In genomic region chr12:7642876-7643309, GRCh38 we compare ENCODE assay signal across 9 cellular contexts. TPM values are rescaled to one million over a fixed set of nuclear protein-coding genes. Genes with fewer than 3 reads are reported as not detected.
DNase-seq lines count a peak whose midpoint lies in the region; ATAC-seq and TF ChIP-seq lines count a peak whose summit lies in the region.
"Had no signal": no experiment of that assay in that cellular context is flagged by ENCODE, and none has a peak within 500 bp of the region (broad histone marks: within the 10 kb centered on the region; RNA-seq: fewer than 3 reads in every experiment).

No MANE protein-coding gene starts in this region.

- intact Hi-C loops in Calu3 (cut with micrococcal nuclease; ENCODE audit: unreplicated experiment) = no loop called here

- no peak overlapping the region for H3K4me3 Mint-ChIP-seq in Calu3 (ENCODE audit: low read depth, unreplicated experiment)
- H3K4me3 Mint-ChIP-seq in WTC11 = no peak overlapping the region
- H3K4me3 Mint-ChIP-seq in immature natural killer cell = no peak overlapping the region

- CTCF ChIA-PET in Calu3 (lab: Charles Lee) = interaction anchor here (0.7 to 1.3 kb wide), 4 partner anchors 11 to 164 kb away, joined by 3 to 9 read pairs (median 4); partner anchors contain the start of gene GDF3
- CTCF ChIA-PET in WTC11 (lab: Charles Lee) = interaction anchor here (0.5 to 2.8 kb wide), 43 partner anchors 8 to 601 kb away, joined by 3 to 14 read pairs (median 4); partner anchors contain the start of genes FAM90A1 and GDF3

- TF ChIP-seq CTCF in Calu3 (IDR thresholded peaks at IDR 0.05; ENCODE audit: unreplicated experiment) (no peak), HFF-Myc (IDR thresholded peaks at IDR 0.05; ENCODE audit: low read depth, low read length, missing control alignments) (peak; percentile 52), WTC11 (IDR thresholded peaks at IDR 0.05) (peak; percentile 89)

- H3K4me1 Mint-ChIP-seq in Calu3 (ENCODE audit: low read depth, unreplicated experiment) (peaks cover 27% of the 10 kb centered on the region), WTC11 (peaks cover 64% of the 10 kb centered on the region), immature natural killer cell (peaks cover 17 to 27% of the 10 kb centered on the region in 2 donors)

- DNase-seq in Calu3 (peak; percentile 28), HFF-Myc (ENCODE audit: extremely low read depth, low read depth) (no peak), WTC11 (ENCODE audit: low spot score) (peak; percentile 45), kidney tubule cell (ENCODE audit: low spot score) (peak; percentile 39), NCI-H2029 (lab: John Stamatoyannopoulos, UW) (no peak), immature natural killer cell (no peak)
- DNase-seq: activated effector memory CD4-positive, alpha-beta T cell treated with anti-CD3 and anti-CD28 coated beads, Interleukin-2, amount 50 U/mL, for 16 hours had no signal

- H3K27ac Mint-ChIP-seq in Calu3 (ENCODE audit: unreplicated experiment) (no peak overlapping the region), WTC11 (peak overlapping the region; percentile 2; the same call in 1 of the 2 replicates), immature natural killer cell (no peak overlapping the region)

- H3K9me3 Mint-ChIP-seq in Calu3 (ENCODE audit: low read depth, unreplicated experiment) = no peaks in the 10 kb centered on the region
- H3K9me3 Mint-ChIP-seq in WTC11 = no peaks in the 10 kb centered on the region
- H3K9me3 Mint-ChIP-seq in immature natural killer cell = no peaks in the 10 kb centered on the region

- ATAC-seq in WTC11 (no peak), HG03460 (IDR thresholded peaks at IDR 0.05; ENCODE audit: unreplicated experiment) (no peak), GM18502 (IDR thresholded peaks at IDR 0.05; ENCODE audit: poor library complexity, unreplicated experiment) (no peak)

- H3K4me3 ChIP-seq in HFF-Myc (replicated peaks; ENCODE audit: low read depth, low read length) = no peak overlapping the region

- POLR2A ChIA-PET in WTC11 (lab: Charles Lee) = interaction anchor here (0.7 to 1.0 kb wide), 2 partner anchors 127 to 294 kb away, joined by 3 to 5 read pairs; no protein-coding TSS in a partner anchor

- peaks cover 8% of the 10 kb centered on the region for H3K27me3 Mint-ChIP-seq in Calu3 (ENCODE audit: unreplicated experiment)
- no peaks in the 10 kb centered on the region for H3K27me3 Mint-ChIP-seq in WTC11 (ENCODE audit: low read depth)
- H3K27me3 Mint-ChIP-seq in immature natural killer cell (ENCODE audit: low read depth in 3 of 3) = peaks cover 1 to 4% (median 4%) of the 10 kb centered on the region in 3 donors

- no peaks in the 10 kb centered on the region for H3K36me3 Mint-ChIP-seq in Calu3 (ENCODE audit: insufficient read depth, unreplicated experiment)
- H3K36me3 Mint-ChIP-seq in WTC11 = no peaks in the 10 kb centered on the region
- H3K36me3 Mint-ChIP-seq in immature natural killer cell = no peaks in the 10 kb centered on the region

- BruUV-seq in Calu3 (replicated peaks; lab: Mats Ljungman, UMichigan) = no TSS peak

TF ChIP-seq in WTC11, 78 proteins besides CTCF, POLR2A, EP300 and RAD21:
- TF ChIP-seq, protein P1, sequence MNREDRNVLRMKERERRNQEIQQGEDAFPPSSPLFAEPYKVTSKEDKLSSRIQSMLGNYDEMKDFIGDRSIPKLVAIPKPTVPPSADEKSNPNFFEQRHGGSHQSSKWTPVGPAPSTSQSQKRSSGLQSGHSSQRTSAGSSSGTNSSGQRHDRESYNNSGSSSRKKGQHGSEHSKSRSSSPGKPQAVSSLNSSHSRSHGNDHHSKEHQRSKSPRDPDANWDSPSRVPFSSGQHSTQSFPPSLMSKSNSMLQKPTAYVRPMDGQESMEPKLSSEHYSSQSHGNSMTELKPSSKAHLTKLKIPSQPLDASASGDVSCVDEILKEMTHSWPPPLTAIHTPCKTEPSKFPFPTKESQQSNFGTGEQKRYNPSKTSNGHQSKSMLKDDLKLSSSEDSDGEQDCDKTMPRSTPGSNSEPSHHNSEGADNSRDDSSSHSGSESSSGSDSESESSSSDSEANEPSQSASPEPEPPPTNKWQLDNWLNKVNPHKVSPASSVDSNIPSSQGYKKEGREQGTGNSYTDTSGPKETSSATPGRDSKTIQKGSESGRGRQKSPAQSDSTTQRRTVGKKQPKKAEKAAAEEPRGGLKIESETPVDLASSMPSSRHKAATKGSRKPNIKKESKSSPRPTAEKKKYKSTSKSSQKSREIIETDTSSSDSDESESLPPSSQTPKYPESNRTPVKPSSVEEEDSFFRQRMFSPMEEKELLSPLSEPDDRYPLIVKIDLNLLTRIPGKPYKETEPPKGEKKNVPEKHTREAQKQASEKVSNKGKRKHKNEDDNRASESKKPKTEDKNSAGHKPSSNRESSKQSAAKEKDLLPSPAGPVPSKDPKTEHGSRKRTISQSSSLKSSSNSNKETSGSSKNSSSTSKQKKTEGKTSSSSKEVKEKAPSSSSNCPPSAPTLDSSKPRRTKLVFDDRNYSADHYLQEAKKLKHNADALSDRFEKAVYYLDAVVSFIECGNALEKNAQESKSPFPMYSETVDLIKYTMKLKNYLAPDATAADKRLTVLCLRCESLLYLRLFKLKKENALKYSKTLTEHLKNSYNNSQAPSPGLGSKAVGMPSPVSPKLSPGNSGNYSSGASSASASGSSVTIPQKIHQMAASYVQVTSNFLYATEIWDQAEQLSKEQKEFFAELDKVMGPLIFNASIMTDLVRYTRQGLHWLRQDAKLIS (CRISPR knock-in tag; IDR thresholded peaks at IDR 0.05; ENCODE audit: borderline replicate concordance) = peak; percentile 42; the same call in 1 of the 2 replicates
- peak; percentile 71; the same call in 1 of the 2 replicates for TF ChIP-seq PRRX2 (CRISPR knock-in tag; IDR thresholded peaks at IDR 0.05)
- TF ChIP-seq ERG (CRISPR knock-in tag; IDR thresholded peaks at IDR 0.05) = peak; percentile 64; the same call in 1 of the 2 replicates
- TF ChIP-seq IRF2 (CRISPR knock-in tag; IDR thresholded peaks at IDR 0.05; ENCODE audit: borderline replicate concordance, low read depth) = no peak
- TF ChIP-seq TEAD1 (CRISPR knock-in tag; IDR thresholded peaks at IDR 0.05) = peak; percentile 39; the same call in 1 of the 2 replicates
- 0 out of 2 replicates have a peak, but pooled peaks have one; percentile 31 for TF ChIP-seq SP1 (CRISPR knock-in tag; conservative IDR thresholded peaks at IDR 0.05)
- peak; percentile 44; the same call in 1 of the 2 replicates for TF ChIP-seq MAX (CRISPR knock-in tag; IDR thresholded peaks at IDR 0.05)
- peak; percentile 31; the same call in 1 of the 2 replicates for TF ChIP-seq ZBTB21 (CRISPR knock-in tag; IDR thresholded peaks at IDR 0.05; ENCODE audit: borderline replicate concordance)
- TF ChIP-seq ZNF232 (CRISPR knock-in tag; IDR thresholded peaks at IDR 0.05) = no peak
- TF ChIP-seq CBFB (CRISPR knock-in tag; IDR thresholded peaks at IDR 0.05; ENCODE audit: low read depth) = 0 out of 2 replicates have a peak, but pooled peaks have one; percentile 30
- TF ChIP-seq GTF2I (CRISPR knock-in tag; conservative IDR thresholded peaks at IDR 0.05) = peak; percentile 99
- no peak for TF ChIP-seq JAZF1 (CRISPR knock-in tag; IDR thresholded peaks at IDR 0.05)
- TF ChIP-seq ZNF121 (CRISPR knock-in tag; IDR thresholded peaks at IDR 0.05) = no peak

RNA-seq across cellular contexts. Expression of gene APOBEC1, which starts 22.8 kb away (rescaled TPM):
- total RNA-seq in Calu3 (2022) = 0.47 TPM in 1 of 2 replicates, not detected in the other
- not detected in 3 replicates for total RNA-seq in WTC11 (2021)
- polyA plus RNA-seq in immature natural killer cell = not detected

RNA-seq across cellular contexts. Expression of gene GDF3, which starts 52.7 kb away (rescaled TPM):
- total RNA-seq in Calu3 (2022) = not detected in 2 replicates
- total RNA-seq in WTC11 (2021) = 34.4 to 42.0 TPM (median 38.2 TPM) in 3 replicates
- not detected for polyA plus RNA-seq in immature natural killer cell

Comparison
In these comparisons a context has a peak if more than half of its experiments do, and no peak if none do; other contexts are left out.
1. DNase-seq: peak in Calu3 (single experiment), WTC11 (single experiment) and kidney tubule cell (single experiment); none in HFF-Myc (single experiment), NCI-H2029 (single experiment) and immature natural killer cell (0 of 3).
2. RNA of gene GDF3, which starts 52.7 kb away (total RNA-seq): 34.4 to 42.0 TPM in WTC11; not detected in Calu3; every median in the first group is over 10 times any median in the second.